8 cellular contexts compared by ENCODE assay signal in genomic region chr12:11731455-11731854, GRCh38.
A peak's percentile ranks its signal among the peaks of the same experiment; 100 is the strongest.
DNase-seq lines count a peak whose midpoint lies in the region; ATAC-seq, FAIRE-seq and TF ChIP-seq lines count a peak whose summit lies in the region.

No MANE protein-coding gene starts in this region.

- CTCF ChIA-PET in A673 (lab: Charles Lee): no interaction called here
- CTCF ChIA-PET in activated B cell treated with CpG ODN at 0.5 μM for 24 hours (lab: Charles Lee): interaction anchor here (1.0 to 2.3 kb wide), 5 partner anchors 13 to 81 kb away, joined by 3 to 8 read pairs (median 6); no protein-coding TSS in a partner anchor

- no peaks in the 10 kb centered on the region for H3K27me3 ChIP-seq in A673 (replicated peaks; ENCODE audit: insufficient read depth, low read depth, low read length, poor library complexity)

- peak; percentile 78 for FAIRE-seq in H54 (lab: Jason Lieb, UNC)
- FAIRE-seq in frontal cortex (lab: Jason Lieb, UNC): no peak

- no peaks in the 10 kb centered on the region for H3K36me3 ChIP-seq in A673 (ENCODE audit: insufficient read depth, low read length, poor library complexity, severe bottlenecking)

- no peak overlapping the region for H3K4me3 ChIP-seq in A673 (ENCODE audit: low read depth, low read length, poor library complexity, severe bottlenecking)

- H3K36me3 Mint-ChIP-seq in activated B cell treated with CpG ODN at 0.5 μM for 24 hours (ENCODE audit: low read depth): peaks cover 16% of the 10 kb centered on the region

- no peak for TF ChIP-seq POLR2A in H54 (IDR thresholded peaks at IDR 0.05; ENCODE audit: low read depth, low read length)

- no TSS peak for BruUV-seq in A673 (replicated peaks; lab: Mats Ljungman, UMichigan)

- no peaks in the 10 kb centered on the region for H3K9me3 ChIP-seq in A673 (ENCODE audit: low read depth, low read length, poor library complexity, severe bottlenecking)

- peak overlapping the region; percentile 37 for H3K27ac ChIP-seq in A673 (ENCODE audit: low read depth, low read length, poor library complexity, severe bottlenecking)

- peak overlapping the region; percentile 89 for H3K27ac Mint-ChIP-seq in activated B cell treated with CpG ODN at 0.5 μM for 24 hours

- TF ChIP-seq CTCF in A673 (conservative IDR thresholded peaks at IDR 0.05; ENCODE audit: low read depth, low read length) (no peak), activated B cell treated with CpG ODN at 0.5 μM for 24 hours (IDR thresholded peaks at IDR 0.05) (no peak)

- ATAC-seq in activated B cell treated with CpG ODN at 0.5 μM for 24 hours (ENCODE audit: low read depth): peak; percentile 36
- ATAC-seq in HG02642 (IDR thresholded peaks at IDR 0.05; ENCODE audit: poor library complexity, unreplicated experiment): no peak

- intact Hi-C loops in A673 (cut with micrococcal nuclease; ENCODE audit: unreplicated experiment) (no loop called here), activated B cell treated with CpG ODN at 0.5 μM for 24 hours (cut with micrococcal nuclease) (loop anchor here (1.0 to 10.0 kb wide), 9 partner anchors 9 to 1073 kb away; no protein-coding TSS in a partner anchor)

- H3K4me3 Mint-ChIP-seq in activated B cell treated with CpG ODN at 0.5 μM for 24 hours: peak overlapping the region; percentile 74

- DNase-seq in A673 (ENCODE audit: low spot score) (peak; percentile 35), H54 (ENCODE audit: insufficient read length, low spot score) (no peak), activated B cell treated with CpG ODN at 0.5 μM for 24 hours (no peak), iris pigment epithelial cell (ENCODE audit: low read depth) (peak; percentile 88), NCI-H446 (lab: John Stamatoyannopoulos, UW) (no peak), frontal cortex (ENCODE audit: low spot score in 2 of 2) (no peak), NCI-H1105 (lab: John Stamatoyannopoulos, UW) (no peak)

- POLR2A ChIA-PET in A673 (lab: Charles Lee; ENCODE audit: low non-redundant PET): no interaction called here
- POLR2A ChIA-PET in activated B cell treated with CpG ODN at 0.5 μM for 24 hours (lab: Charles Lee): interaction anchor here (0.6 to 9.7 kb wide), 25 partner anchors 8 to 966 kb away, joined by 3 to 249 read pairs (median 13); partner anchors contain the start of gene ETV6

- peaks cover 94% of the 10 kb centered on the region for H3K4me1 Mint-ChIP-seq in activated B cell treated with CpG ODN at 0.5 μM for 24 hours

- no peaks in the 10 kb centered on the region for H3K27me3 Mint-ChIP-seq in activated B cell treated with CpG ODN at 0.5 μM for 24 hours

- H3K9me3 Mint-ChIP-seq in activated B cell treated with CpG ODN at 0.5 μM for 24 hours: no peaks in the 10 kb centered on the region

- H3K4me1 ChIP-seq in A673 (ENCODE audit: insufficient read depth, low read length, poor library complexity, severe bottlenecking): peaks cover 16% of the 10 kb centered on the region

Comparison
In these comparisons a context has a peak if more than half of its experiments do, and no peak if none do; other contexts are left out.
1. DNase-seq: peak in A673 (single experiment) and iris pigment epithelial cell (single experiment); none in H54 (single experiment), activated B cell treated with CpG ODN at 0.5 μM for 24 hours (single experiment), NCI-H446 (0 of 2), frontal cortex (0 of 2) and NCI-H1105 (single experiment).